ENCODE assay signal across 18 cellular contexts in the genomic region with DNA sequence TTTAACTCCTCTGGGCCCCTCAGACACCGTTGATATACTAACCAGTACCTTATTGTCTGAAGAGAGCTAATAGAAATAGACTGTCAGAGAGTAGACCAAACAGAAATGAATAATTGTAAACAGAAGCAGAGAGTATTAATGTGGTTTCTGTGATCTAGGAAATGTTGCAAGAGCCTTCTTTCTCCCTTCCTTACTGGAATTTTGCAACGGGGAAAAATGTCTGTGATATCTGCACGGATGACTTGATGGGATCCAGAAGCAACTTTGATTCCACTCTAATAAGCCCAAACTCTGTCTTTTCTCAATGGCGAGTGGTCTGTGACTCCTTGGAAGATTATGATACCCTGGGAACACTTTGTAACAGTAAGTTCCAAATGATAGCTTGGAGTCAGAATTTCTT. TPM values are rescaled to one million over a fixed set of nuclear protein-coding genes. Genes with fewer than 3 reads are reported as not detected.
DNase-seq lines count a peak whose midpoint lies in the region; ATAC-seq and TF ChIP-seq lines count a peak whose summit lies in the region.
"Had no signal": no experiment of that assay in that cellular context is flagged by ENCODE, and none has a peak within 500 bp of the region (broad histone marks: within the 10 kb centered on the region; RNA-seq: fewer than 3 reads in every experiment).

No MANE protein-coding gene starts in this region.

- WGBS in esophagus muscularis mucosa = 12% methylated on average over 4 of the region's 4 CpGs
- no CpG with 5 or more reads among the region's 4 CpGs for WGBS in mesodermal cell (ENCODE audit: insufficient coverage in 2 of 2), 2 experiments

- H3K27ac ChIP-seq in esophagus muscularis mucosa (replicated peaks in 1 of 4) (peak overlapping the region in 3 of 4 donors; percentile 17 to 66 (median 40)), mesodermal cell (ENCODE audit: low read depth, low read length, severe bottlenecking) (peak overlapping the region; percentile 82)
- H3K27ac ChIP-seq: BLaER1 had no signal

- H3K4me1 ChIP-seq in esophagus muscularis mucosa (peaks cover 3 to 42% (median 30%) of the 10 kb centered on the region in 4 donors), mesodermal cell (ENCODE audit: control insufficient read depth, insufficient read depth, low read length, poor library complexity, severe bottlenecking) (no peaks in the 10 kb centered on the region)
- H3K4me1 ChIP-seq: BLaER1 had no signal

- H3K36me3 ChIP-seq in esophagus muscularis mucosa (no peaks in the 10 kb centered on the region), mesodermal cell (ENCODE audit: control insufficient read depth, insufficient read depth, low read length) (no peaks in the 10 kb centered on the region)
- H3K36me3 ChIP-seq: BLaER1 had no signal

- no peak for TF ChIP-seq CTCF in esophagus muscularis mucosa (IDR thresholded peaks at IDR 0.05)

- TF ChIP-seq POLR2A in esophagus muscularis mucosa (IDR thresholded peaks at IDR 0.05; ENCODE audit: low read depth) = no peak

- no peak for TF ChIP-seq EP300 in esophagus muscularis mucosa (IDR thresholded peaks at IDR 0.05)

- intact Hi-C loops in esophagus muscularis mucosa (cut with DNase I) = no loop called here

- ATAC-seq in GM19455 (IDR thresholded peaks at IDR 0.05; ENCODE audit: unreplicated experiment) (no peak), GM18502 (IDR thresholded peaks at IDR 0.05; ENCODE audit: poor library complexity, unreplicated experiment) (no peak)

- H3K9me3 ChIP-seq in esophagus muscularis mucosa (no peaks in the 10 kb centered on the region), mesodermal cell (ENCODE audit: control insufficient read depth, low read length) (no peaks in the 10 kb centered on the region)
- H3K9me3 ChIP-seq: BLaER1 had no signal

- no peaks in the 10 kb centered on the region for H3K27me3 ChIP-seq in esophagus muscularis mucosa
- H3K27me3 ChIP-seq: BLaER1 had no signal

- H3K4me3 ChIP-seq in esophagus muscularis mucosa (no peak overlapping the region), mesodermal cell (ENCODE audit: extremely low read depth, insufficient read depth, low read length, poor library complexity, severe bottlenecking) (no peak overlapping the region)
- H3K4me3 ChIP-seq: BLaER1, GM23338 had no signal

- peak; percentile 39 for DNase-seq in AG20443 (ENCODE audit: low spot score)
- DNase-seq in NCI-H69 (lab: John Stamatoyannopoulos, UW) = peak; percentile 15
- no peak for DNase-seq in esophagus muscularis mucosa (ENCODE audit: extremely low spot score)
- no peak for DNase-seq in effector CD8-positive, alpha-beta T cell (lab: John Stamatoyannopoulos, UW)
- DNase-seq in effector CD4-positive, alpha-beta T cell = no peak
- DNase-seq: activated CD4-positive, alpha-beta T cell treated with anti-CD3 and anti-CD28 coated beads, Interleukin-2, amount 10 ng/mL, durations not matched to agents 24 days and 14 days; EL; glutamatergic neuron; NCI-H446 treated with DMSO at 0.1 percent for 48 hours; stimulated activated CD4-positive, alpha-beta T cell treated with anti-CD3 and anti-CD28 coated beads, Interleukin-2, amount 100 ng/mL, for 48 hours; trophoblast cell had no signal

RNA-seq across cellular contexts. Expression of gene TYRP1, which starts 5.1 kb away (rescaled TPM):
- total RNA-seq in esophagus muscularis mucosa = under 1 TPM in 2 of 4 donors, not detected in 2; 0.63 to 0.83 TPM
- 2.8 TPM for polyA plus RNA-seq in mesodermal cell (2013, experiment 1 of 2)
- 4.9 TPM for polyA plus RNA-seq in mesodermal cell (2013, experiment 2 of 2)
- total RNA-seq: activated CD4-positive, alpha-beta T cell treated with anti-CD3 and anti-CD28 coated beads, Interleukin-2, amount 10 ng/mL, durations not matched to agents 24 days and 14 days; GM23338; kidney epithelial cell; T-helper 2 cell treated with Interferon-gamma antibody and Interleukin-4, amounts not matched to agents 100 ng/mL and 5 ng/mL, for 36 hours had no signal
- polyA plus RNA-seq: GM23338 had no signal

Comparison
In these comparisons a context has a peak if more than half of its experiments do, and no peak if none do; other contexts are left out.
1. DNase-seq: peak in AG20443 (single experiment) and NCI-H69 (single experiment); none in esophagus muscularis mucosa (single experiment), effector CD8-positive, alpha-beta T cell (single experiment) and effector CD4-positive, alpha-beta T cell (single experiment).